Comparison of ENCODE assay signal across 23 cellular contexts in the genomic region with DNA sequence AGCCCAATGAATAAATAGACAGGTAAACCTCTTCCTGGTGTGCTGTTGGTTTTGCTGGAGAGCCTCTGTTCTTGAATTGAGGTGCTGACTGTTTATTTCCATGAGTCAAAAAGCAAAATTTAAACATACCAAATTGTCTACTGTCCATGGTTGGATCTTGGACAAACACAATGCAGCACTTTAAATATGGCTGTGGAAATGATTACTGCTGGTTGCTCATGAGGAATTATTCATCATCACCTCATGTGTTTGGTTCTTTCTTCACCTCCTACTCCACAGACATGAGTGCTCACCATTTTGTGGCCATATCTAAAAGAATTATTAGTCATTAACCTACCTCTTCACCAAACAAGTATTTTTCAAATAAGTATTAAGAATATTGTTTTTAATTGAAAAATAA.
"Had no signal": no experiment of that assay in that cellular context is flagged by ENCODE, and none has a peak within 500 bp of the region (broad histone marks: within the 10 kb centered on the region; RNA-seq: fewer than 3 reads in every experiment).

No MANE protein-coding gene starts in this region.

- H3K9me3 Mint-ChIP-seq: activated naive CD8-positive, alpha-beta T cell treated with anti-CD3 and anti-CD28 coated beads for 36 hours; activated T-cell treated with anti-CD3 and anti-CD28 coated beads, Interleukin-2, amount 50 U/mL, for 24 hours had no signal

- DNase-seq: activated CD4-positive, alpha-beta T cell treated with anti-CD3 and anti-CD28 coated beads for 1 hour; activated CD4-positive, alpha-beta T cell treated with anti-CD3 and anti-CD28 coated beads, Interleukin-2, amount 50 U/mL, for 48 hours; activated CD8-positive, alpha-beta memory T cell treated with anti-CD3 and anti-CD28 coated beads, Interleukin-2, amount 10 ng/mL, durations not matched to agents 7 days and 5 days; activated gamma-delta T cell treated with Interleukin-2 at 50 U/mL for 16 hours; activated naive CD8-positive, alpha-beta T cell treated with anti-CD3 and anti-CD28 coated beads for 36 hours; activated T-cell treated with anti-CD3 and anti-CD28 coated beads, Interleukin-2, amount 50 U/mL, for 24 hours; anterior cingulate cortex; colonic mucosa; head of caudate nucleus; left lung; mesendoderm; psoas muscle; right lobe of liver; spleen; stimulated activated CD4-positive, alpha-beta T cell treated with anti-CD3 and anti-CD28 coated beads, Interleukin-1b, Interleukin-23, amount 100 ng/mL, for 48 hours; stimulated activated naive B cell treated with anti-CD40 and anti-IgM and Interleukin-4, amounts not matched to agents 10 μg/mL and 1 μg/mL and 100 μg/mL, for 72 hours; T-helper 9 cell had no signal

- H3K36me3 Mint-ChIP-seq: activated CD8-positive, alpha-beta memory T cell treated with anti-CD3 and anti-CD28 coated beads, Interleukin-2, amount 10 ng/mL, durations not matched to agents 7 days and 5 days; activated naive CD8-positive, alpha-beta T cell treated with anti-CD3 and anti-CD28 coated beads for 36 hours; stimulated activated naive B cell treated with anti-CD40 and anti-IgM and Interleukin-4, amounts not matched to agents 10 μg/mL and 1 μg/mL and 100 μg/mL, for 72 hours had no signal

- H3K4me1 Mint-ChIP-seq: activated CD8-positive, alpha-beta memory T cell treated with anti-CD3 and anti-CD28 coated beads, Interleukin-2, amount 10 ng/mL, durations not matched to agents 7 days and 5 days; activated naive CD8-positive, alpha-beta T cell treated with anti-CD3 and anti-CD28 coated beads for 36 hours; stimulated activated naive B cell treated with anti-CD40 and anti-IgM and Interleukin-4, amounts not matched to agents 10 μg/mL and 1 μg/mL and 100 μg/mL, for 72 hours had no signal

- H3K27me3 ChIP-seq: cardiac muscle cell, colonic mucosa, left lung, right lobe of liver, spleen, tibial nerve, vagina had no signal

- H3K4me3 ChIP-seq: cardiac muscle cell, colonic mucosa, left lung, psoas muscle, right lobe of liver, spleen, tibial nerve, vagina had no signal

- H3K9me3 ChIP-seq: colonic mucosa, left lung, psoas muscle, right lobe of liver, spleen, vagina had no signal

- H3K4me1 ChIP-seq: colonic mucosa, left lung, psoas muscle, right lobe of liver, spleen had no signal

- H3K27ac ChIP-seq: cardiac muscle cell, colonic mucosa, left lung, psoas muscle, right lobe of liver, spleen, vagina had no signal

- FAIRE-seq: endothelial cell of umbilical vein, islet of Langerhans had no signal

- ATAC-seq: activated CD8-positive, alpha-beta memory T cell treated with anti-CD3 and anti-CD28 coated beads, Interleukin-2, amount 10 ng/mL, durations not matched to agents 7 days and 5 days; left lung; psoas muscle; right lobe of liver; stimulated activated naive B cell treated with anti-CD40 and anti-IgM and Interleukin-4, amounts not matched to agents 10 μg/mL and 1 μg/mL and 100 μg/mL, for 72 hours had no signal

- H3K36me3 ChIP-seq: cardiac muscle cell, colonic mucosa, left lung, right lobe of liver, spleen, tibial nerve, vagina had no signal

- H3K4me3 Mint-ChIP-seq: activated CD8-positive, alpha-beta memory T cell treated with anti-CD3 and anti-CD28 coated beads, Interleukin-2, amount 10 ng/mL, durations not matched to agents 7 days and 5 days; activated naive CD8-positive, alpha-beta T cell treated with anti-CD3 and anti-CD28 coated beads for 36 hours; activated T-cell treated with anti-CD3 and anti-CD28 coated beads, Interleukin-2, amount 50 U/mL, for 24 hours; nephron; stimulated activated naive B cell treated with anti-CD40 and anti-IgM and Interleukin-4, amounts not matched to agents 10 μg/mL and 1 μg/mL and 100 μg/mL, for 72 hours had no signal
